Comparison of ENCODE assay signal across 1 cellular context in the genomic region with DNA sequence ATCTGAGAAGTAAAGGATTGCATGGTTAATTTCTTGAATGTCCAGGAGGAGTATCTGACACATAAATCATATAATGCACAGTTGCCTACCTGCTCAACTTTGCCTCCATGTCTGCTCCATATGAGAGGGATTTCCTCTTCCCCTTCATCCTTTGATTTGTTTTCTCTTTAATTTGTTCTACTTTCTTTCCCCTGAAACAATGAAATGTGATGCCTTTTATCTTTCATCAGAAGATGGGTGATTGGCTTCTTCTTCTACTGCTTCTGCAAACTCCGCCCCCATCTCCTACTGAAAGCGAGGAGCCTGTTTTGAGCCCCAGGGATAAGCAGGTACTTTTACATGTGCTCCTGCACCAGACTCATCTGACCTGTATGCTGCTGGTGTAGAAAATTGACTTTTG.
TF ChIP-seq lines count a peak whose summit lies in the region.

No MANE protein-coding gene starts in this region.

TF ChIP-seq in H1, 55 proteins besides CTCF, POLR2A, EP300 and RAD21:
- TF ChIP-seq, protein P1, sequence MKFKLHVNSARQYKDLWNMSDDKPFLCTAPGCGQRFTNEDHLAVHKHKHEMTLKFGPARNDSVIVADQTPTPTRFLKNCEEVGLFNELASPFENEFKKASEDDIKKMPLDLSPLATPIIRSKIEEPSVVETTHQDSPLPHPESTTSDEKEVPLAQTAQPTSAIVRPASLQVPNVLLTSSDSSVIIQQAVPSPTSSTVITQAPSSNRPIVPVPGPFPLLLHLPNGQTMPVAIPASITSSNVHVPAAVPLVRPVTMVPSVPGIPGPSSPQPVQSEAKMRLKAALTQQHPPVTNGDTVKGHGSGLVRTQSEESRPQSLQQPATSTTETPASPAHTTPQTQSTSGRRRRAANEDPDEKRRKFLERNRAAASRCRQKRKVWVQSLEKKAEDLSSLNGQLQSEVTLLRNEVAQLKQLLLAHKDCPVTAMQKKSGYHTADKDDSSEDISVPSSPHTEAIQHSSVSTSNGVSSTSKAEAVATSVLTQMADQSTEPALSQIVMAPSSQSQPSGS (IDR thresholded peaks at IDR 0.05; ENCODE audit: low read length) = no peak
- TF ChIP-seq FOSL1 (IDR thresholded peaks at IDR 0.05; ENCODE audit: insufficient read depth, low read depth, low read length) = no peak
